14 cellular contexts compared by ENCODE assay signal in genomic region chr2:16729335-16729734, GRCh38.
DNase-seq lines count a peak whose midpoint lies in the region; ATAC-seq and TF ChIP-seq lines count a peak whose summit lies in the region.
"Had no signal": no experiment of that assay in that cellular context is flagged by ENCODE, and none has a peak within 500 bp of the region (broad histone marks: within the 10 kb centered on the region; RNA-seq: fewer than 3 reads in every experiment).

No MANE protein-coding gene starts in this region.

- TF ChIP-seq CTCF in spleen (IDR thresholded peaks at IDR 0.05 in 8 of 11, conservative IDR thresholded peaks at IDR 0.05 in 3 of 11) (no peak), esophagus muscularis mucosa (IDR thresholded peaks at IDR 0.05) (no peak)

- H3K9me3 ChIP-seq in spleen = no peaks in the 10 kb centered on the region
- H3K9me3 ChIP-seq in esophagus muscularis mucosa = no peaks in the 10 kb centered on the region

- TF ChIP-seq EP300 in esophagus muscularis mucosa (IDR thresholded peaks at IDR 0.05) = no peak

- ATAC-seq in activated CD8-positive, alpha-beta memory T cell treated with anti-CD3 and anti-CD28 coated beads, Interleukin-2, amount 10 ng/mL, durations not matched to agents 7 days and 5 days = peak; percentile 20
- ATAC-seq in GM21619 (IDR thresholded peaks at IDR 0.05; ENCODE audit: unreplicated experiment) (peak; percentile 56), HG03460 (IDR thresholded peaks at IDR 0.05; ENCODE audit: unreplicated experiment) (peak; percentile 59), HG02763 (IDR thresholded peaks at IDR 0.05; ENCODE audit: unreplicated experiment) (no peak)

- no peak overlapping the region for H3K4me3 Mint-ChIP-seq in activated CD8-positive, alpha-beta memory T cell treated with anti-CD3 and anti-CD28 coated beads, Interleukin-2, amount 10 ng/mL, durations not matched to agents 7 days and 5 days
- H3K4me3 Mint-ChIP-seq: T-helper 2 cell treated with Interferon-gamma antibody and Interleukin-4, amounts not matched to agents 5 μg/mL and 100 μg/mL, for 36 hours had no signal

- peaks cover 0 to 4% (median 0%) of the 10 kb centered on the region in 7 donors for H3K27me3 ChIP-seq in spleen (replicated peaks in 1 of 7)
- peaks cover 0 to 5% (median 0%) of the 10 kb centered on the region in 4 donors for H3K27me3 ChIP-seq in esophagus muscularis mucosa

- H3K27ac ChIP-seq in spleen (peak overlapping the region in 6 of 8 donors; percentile 3 to 68 (median 38)), esophagus muscularis mucosa (replicated peaks in 1 of 4) (no peak overlapping the region)

- peaks cover 1% of the 10 kb centered on the region for H3K4me1 Mint-ChIP-seq in activated CD8-positive, alpha-beta memory T cell treated with anti-CD3 and anti-CD28 coated beads, Interleukin-2, amount 10 ng/mL, durations not matched to agents 7 days and 5 days

- H3K36me3 ChIP-seq in spleen = no peaks in the 10 kb centered on the region
- no peaks in the 10 kb centered on the region for H3K36me3 ChIP-seq in esophagus muscularis mucosa

- H3K27me3 Mint-ChIP-seq in activated CD8-positive, alpha-beta memory T cell treated with anti-CD3 and anti-CD28 coated beads, Interleukin-2, amount 10 ng/mL, durations not matched to agents 7 days and 5 days = no peaks in the 10 kb centered on the region

- no peak overlapping the region for H3K27ac Mint-ChIP-seq in activated CD8-positive, alpha-beta memory T cell treated with anti-CD3 and anti-CD28 coated beads, Interleukin-2, amount 10 ng/mL, durations not matched to agents 7 days and 5 days

- TF ChIP-seq POLR2A in spleen (IDR thresholded peaks at IDR 0.05) (no peak), esophagus muscularis mucosa (IDR thresholded peaks at IDR 0.05; ENCODE audit: low read depth) (no peak)

- WGBS in spleen, 5 donors = 55 to 75% (median 66%) methylated on average over 5 of the region's 5 CpGs
- 80% methylated on average over 5 of the region's 5 CpGs for WGBS in esophagus muscularis mucosa

- peaks cover 2% of the 10 kb centered on the region for H3K9me3 Mint-ChIP-seq in activated CD8-positive, alpha-beta memory T cell treated with anti-CD3 and anti-CD28 coated beads, Interleukin-2, amount 10 ng/mL, durations not matched to agents 7 days and 5 days (ENCODE audit: low read depth)
- H3K9me3 Mint-ChIP-seq: brain; T-helper 2 cell treated with Interferon-gamma antibody and Interleukin-4, amounts not matched to agents 5 μg/mL and 100 μg/mL, for 36 hours had no signal

- no peaks in the 10 kb centered on the region for H3K36me3 Mint-ChIP-seq in activated CD8-positive, alpha-beta memory T cell treated with anti-CD3 and anti-CD28 coated beads, Interleukin-2, amount 10 ng/mL, durations not matched to agents 7 days and 5 days
- H3K36me3 Mint-ChIP-seq: brain had no signal

- CTCF ChIA-PET in activated CD8-positive, alpha-beta memory T cell treated with anti-CD3 and anti-CD28 coated beads, Interleukin-2, amount 10 ng/mL, durations not matched to agents 7 days and 5 days (lab: Charles Lee) = no interaction called here

- H3K4me3 ChIP-seq in spleen = no peak overlapping the region
- no peak overlapping the region for H3K4me3 ChIP-seq in esophagus muscularis mucosa

- intact Hi-C loops in spleen (cut with DNase I; ENCODE audit: low total_unique reads) = no loop called here
- intact Hi-C loops in esophagus muscularis mucosa (cut with DNase I) = no loop called here

- peaks cover 0 to 14% (median 1%) of the 10 kb centered on the region in 6 donors for H3K4me1 ChIP-seq in spleen
- no peaks in the 10 kb centered on the region for H3K4me1 ChIP-seq in esophagus muscularis mucosa

- no peak for DNase-seq in activated CD8-positive, alpha-beta memory T cell treated with anti-CD3 and anti-CD28 coated beads, Interleukin-2, amount 10 ng/mL, durations not matched to agents 7 days and 5 days
- DNase-seq in activated CD8-positive, alpha-beta memory T cell treated with anti-CD3 and anti-CD28 coated beads for 24 hours = no peak
- DNase-seq in spleen = no peak
- no peak for DNase-seq in esophagus muscularis mucosa (ENCODE audit: extremely low spot score)
- no peak for DNase-seq in NOMO-1 treated with dmso at 0.1 percent for 144 hours (lab: John Stamatoyannopoulos, UW; ENCODE audit: unreplicated experiment)
- DNase-seq: activated T-cell treated with anti-CD3 and anti-CD28 coated beads for 4 hours; NCI-H2081; posterior cingulate gyrus; stimulated activated CD4-positive, alpha-beta T cell treated with anti-CD3 and anti-CD28 coated beads, Interleukin-4, amount 100 ng/mL, for 24 hours had no signal

Comparison
In these comparisons a context has a peak if more than half of its experiments do, and no peak if none do; other contexts are left out.
1. H3K27ac ChIP-seq: peak in spleen (6 of 8); none in esophagus muscularis mucosa (0 of 4).